Comparison of ENCODE assay signal across 11 cellular contexts in the genomic region with DNA sequence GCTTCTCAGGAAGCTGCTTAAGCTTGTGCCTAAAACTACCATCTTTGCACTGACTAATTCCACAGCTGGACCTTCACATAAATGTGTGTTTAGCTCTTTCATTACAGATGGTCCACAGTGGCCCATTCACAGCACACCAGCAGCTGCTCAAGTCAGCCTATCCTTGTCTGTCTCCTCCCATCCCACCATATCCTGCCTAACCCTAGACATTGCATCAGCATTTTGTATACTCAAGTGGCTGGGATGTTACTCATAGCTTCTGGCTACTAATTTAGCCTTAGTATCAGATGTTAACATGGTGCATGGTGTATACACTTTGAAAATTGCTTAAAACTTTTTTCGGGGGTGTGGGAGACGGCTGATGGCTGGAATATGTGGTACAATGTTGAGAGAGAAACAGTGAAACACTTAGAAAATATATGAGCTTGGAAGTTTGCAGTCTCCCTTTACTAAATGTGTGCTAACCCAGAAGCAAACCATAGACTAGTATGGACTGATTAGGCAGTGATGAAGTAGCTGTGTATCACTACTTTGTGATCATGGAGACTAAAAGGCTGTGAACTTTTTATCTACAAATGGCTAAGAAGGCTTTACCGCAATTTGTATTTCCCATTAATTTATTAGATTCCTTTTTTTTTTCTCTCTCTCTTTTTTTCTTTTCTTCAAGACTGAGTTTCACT.
DNase-seq lines count a peak whose midpoint lies in the region; ATAC-seq and TF ChIP-seq lines count a peak whose summit lies in the region.
"Had no signal": no experiment of that assay in that cellular context is flagged by ENCODE, and none has a peak within 500 bp of the region (broad histone marks: within the 10 kb centered on the region; RNA-seq: fewer than 3 reads in every experiment).

No MANE protein-coding gene starts in this region.

- no peaks in the 10 kb centered on the region for H3K79me2 ChIP-seq in mammary epithelial cell (ENCODE audit: insufficient read depth, low read length)
- H3K79me2 ChIP-seq: parathyroid adenoma had no signal

- DNase-seq in Calu3 (peak; percentile 19), HT1080 (ENCODE audit: low read depth) (peak; percentile 88), mammary epithelial cell (peak; percentile 83), myocyte (ENCODE audit: low read depth) (peak; percentile 87), medulla oblongata (ENCODE audit: extremely low spot score) (no peak), germinal center (ENCODE audit: low spot score) (no peak)
- no peak for DNase-seq in stimulated activated naive B cell treated with anti-CD40 and anti-IgM and Interleukin-4, amounts not matched to agents 10 μg/mL and 1 μg/mL and 100 μg/mL, for 72 hours
- DNase-seq: activated naive CD8-positive, alpha-beta T cell treated with anti-CD3 and anti-CD28 coated beads, Interleukin-2, amount 10 ng/mL, durations not matched to agents 7 days and 5 days; NCI-H526 had no signal

- intact Hi-C loops in Calu3 (cut with micrococcal nuclease; ENCODE audit: unreplicated experiment): no loop called here
- intact Hi-C loops in mammary epithelial cell (cut with micrococcal nuclease): no loop called here

- no peak overlapping the region for H3K4me2 ChIP-seq in mammary epithelial cell (ENCODE audit: insufficient read depth, low read depth, low read length)

- H3K4me1 Mint-ChIP-seq in Calu3 (ENCODE audit: low read depth, unreplicated experiment): peaks cover 11% of the 10 kb centered on the region
- H3K4me1 Mint-ChIP-seq in stimulated activated naive B cell treated with anti-CD40 and anti-IgM and Interleukin-4, amounts not matched to agents 10 μg/mL and 1 μg/mL and 100 μg/mL, for 72 hours: no peaks in the 10 kb centered on the region
- H3K4me1 Mint-ChIP-seq: activated naive CD8-positive, alpha-beta T cell treated with anti-CD3 and anti-CD28 coated beads, Interleukin-2, amount 10 ng/mL, durations not matched to agents 7 days and 5 days had no signal

- H3K4me1 ChIP-seq in mammary epithelial cell (ENCODE audit: insufficient read depth, low read length): peaks cover 10% of the 10 kb centered on the region
- H3K4me1 ChIP-seq: parathyroid adenoma had no signal

- H3K36me3 ChIP-seq in mammary epithelial cell (ENCODE audit: insufficient read depth, low read length): peaks cover 6% of the 10 kb centered on the region

- H2AFZ ChIP-seq in mammary epithelial cell (ENCODE audit: low read depth, low read length): peak overlapping the region; percentile 88
- H2AFZ ChIP-seq: parathyroid adenoma had no signal

- no peak overlapping the region for H3K9ac ChIP-seq in mammary epithelial cell (ENCODE audit: insufficient read depth, low read length)
- H3K9ac ChIP-seq: parathyroid adenoma had no signal

- H3K27ac Mint-ChIP-seq in Calu3 (ENCODE audit: unreplicated experiment): peak overlapping the region; percentile 65
- H3K27ac Mint-ChIP-seq in stimulated activated naive B cell treated with anti-CD40 and anti-IgM and Interleukin-4, amounts not matched to agents 10 μg/mL and 1 μg/mL and 100 μg/mL, for 72 hours: no peak overlapping the region
- H3K27ac Mint-ChIP-seq: activated naive CD8-positive, alpha-beta T cell treated with anti-CD3 and anti-CD28 coated beads, Interleukin-2, amount 10 ng/mL, durations not matched to agents 7 days and 5 days had no signal

- in situ Hi-C loops in mammary epithelial cell (cut with MboI; ENCODE audit: low sequenced_read_pairs in 2 of 2): no loop called here

- WGBS in mammary epithelial cell (ENCODE audit: low coverage, missing lambda C conversion rate): 100% methylated on average over 3 of the region's 3 CpGs

- no peak overlapping the region for H3K4me3 ChIP-seq in mammary epithelial cell (replicated peaks in 1 of 3; ENCODE audit: insufficient read depth in 1 of 3, low read depth in 2 of 3, low read length in 3 of 3)

- H3K36me3 Mint-ChIP-seq in Calu3 (ENCODE audit: insufficient read depth, unreplicated experiment): peaks cover 11% of the 10 kb centered on the region
- H3K36me3 Mint-ChIP-seq in stimulated activated naive B cell treated with anti-CD40 and anti-IgM and Interleukin-4, amounts not matched to agents 10 μg/mL and 1 μg/mL and 100 μg/mL, for 72 hours: peaks cover 8 to 20% of the 10 kb centered on the region in 2 donors

- no peak for ATAC-seq in HG03108 (IDR thresholded peaks at IDR 0.05; ENCODE audit: unreplicated experiment)
- no peak for ATAC-seq in stimulated activated naive B cell treated with anti-CD40 and anti-IgM and Interleukin-4, amounts not matched to agents 10 μg/mL and 1 μg/mL and 100 μg/mL, for 72 hours (replicated peaks)

- no peaks in the 10 kb centered on the region for H3K27me3 Mint-ChIP-seq in Calu3 (ENCODE audit: unreplicated experiment)
- H3K27me3 Mint-ChIP-seq in stimulated activated naive B cell treated with anti-CD40 and anti-IgM and Interleukin-4, amounts not matched to agents 10 μg/mL and 1 μg/mL and 100 μg/mL, for 72 hours: no peaks in the 10 kb centered on the region
- H3K27me3 Mint-ChIP-seq: activated naive CD8-positive, alpha-beta T cell treated with anti-CD3 and anti-CD28 coated beads, Interleukin-2, amount 10 ng/mL, durations not matched to agents 7 days and 5 days had no signal

- no peaks in the 10 kb centered on the region for H3K27me3 ChIP-seq in mammary epithelial cell (ENCODE audit: insufficient read depth, low read length)

- H3K9me3 Mint-ChIP-seq in Calu3 (ENCODE audit: low read depth, unreplicated experiment): no peaks in the 10 kb centered on the region
- H3K9me3 Mint-ChIP-seq in stimulated activated naive B cell treated with anti-CD40 and anti-IgM and Interleukin-4, amounts not matched to agents 10 μg/mL and 1 μg/mL and 100 μg/mL, for 72 hours: no peaks in the 10 kb centered on the region
- H3K9me3 Mint-ChIP-seq: activated naive CD8-positive, alpha-beta T cell treated with anti-CD3 and anti-CD28 coated beads, Interleukin-2, amount 10 ng/mL, durations not matched to agents 7 days and 5 days had no signal

- H4K20me1 ChIP-seq in mammary epithelial cell (ENCODE audit: insufficient read depth, low read length): no peaks in the 10 kb centered on the region

- CTCF ChIA-PET in Calu3 (lab: Charles Lee) (interaction anchor here (0.6 kb wide), 2 partner anchors 63 to 68 kb away, joined by 3 to 4 read pairs; no protein-coding TSS in a partner anchor), mammary epithelial cell (lab: Charles Lee; ENCODE audit: low non-redundant PET) (interaction anchor here (0.6 to 0.7 kb wide), 3 partner anchors 9 to 87 kb away, joined by 5 to 14 read pairs (median 7); no protein-coding TSS in a partner anchor)

- H3K9me3 ChIP-seq in mammary epithelial cell (replicated peaks; ENCODE audit: insufficient read depth, low read length): no peaks in the 10 kb centered on the region

- H3K4me3 Mint-ChIP-seq in Calu3 (ENCODE audit: low read depth, unreplicated experiment): no peak overlapping the region
- H3K4me3 Mint-ChIP-seq in stimulated activated naive B cell treated with anti-CD40 and anti-IgM and Interleukin-4, amounts not matched to agents 10 μg/mL and 1 μg/mL and 100 μg/mL, for 72 hours: no peak overlapping the region
- H3K4me3 Mint-ChIP-seq: activated naive CD8-positive, alpha-beta T cell treated with anti-CD3 and anti-CD28 coated beads, Interleukin-2, amount 10 ng/mL, durations not matched to agents 7 days and 5 days had no signal

- H3K27ac ChIP-seq in mammary epithelial cell (ENCODE audit: insufficient read depth, low read depth, low read length): peak overlapping the region; percentile 60
- H3K27ac ChIP-seq: parathyroid adenoma had no signal

- TF ChIP-seq CTCF in Calu3 (IDR thresholded peaks at IDR 0.05; ENCODE audit: unreplicated experiment) (no peak), mammary epithelial cell (conservative IDR thresholded peaks at IDR 0.05 in 1 of 2, IDR thresholded peaks at IDR 0.05 in 1 of 2; ENCODE audit: extremely low read depth in 1 of 2, insufficient read depth in 1 of 2, low read depth in 1 of 2, low read length in 2 of 2) (no peak)

- dilution Hi-C loops in mammary epithelial cell (cut with HindIII; ENCODE audit: low sequenced_read_pairs): no loop called here

- BruUV-seq in Calu3 (replicated peaks; lab: Mats Ljungman, UMichigan) (no TSS peak), mammary epithelial cell (replicated peaks; lab: Mats Ljungman, UMichigan) (no TSS peak)

Comparison
In these comparisons a context has a peak if more than half of its experiments do, and no peak if none do; other contexts are left out.
1. DNase-seq: peak in Calu3 (single experiment), HT1080 (single experiment), mammary epithelial cell (single experiment) and myocyte (single experiment); none in medulla oblongata (single experiment), germinal center (single experiment) and stimulated activated naive B cell treated with anti-CD40 and anti-IgM and Interleukin-4, amounts not matched to agents 10 μg/mL and 1 μg/mL and 100 μg/mL, for 72 hours (single experiment).